8 cellular contexts compared by ENCODE assay signal in genomic region chr10:91887075-91887899, GRCh38. TPM values are rescaled to one million over a fixed set of nuclear protein-coding genes. Genes with fewer than 3 reads are reported as not detected.
A peak's percentile ranks its signal among the peaks of the same experiment; 100 is the strongest.
DNase-seq lines count a peak whose midpoint lies in the region; ATAC-seq and TF ChIP-seq lines count a peak whose summit lies in the region.

No MANE protein-coding gene starts in this region.

- peaks cover 0 to 7% of the 10 kb centered on the region in 2 donors for H3K4me1 ChIP-seq in aorta (ENCODE audit: control insufficient read depth in 1 of 2, insufficient read depth in 2 of 2, low read length in 2 of 2)

- no peaks in the 10 kb centered on the region for H3K36me3 ChIP-seq in aorta (ENCODE audit: control insufficient read depth in 1 of 2, insufficient read depth in 2 of 2, low read length in 1 of 2)

- peak; percentile 64 for ATAC-seq in aorta (ENCODE audit: low FRiP score)

- H3K4me3 Mint-ChIP-seq in IgD-negative memory B cell (peak overlapping the region; percentile 88 to 97 (median 92)), nephron progenitor cell (peak overlapping the region; percentile 77)
- H3K4me3 Mint-ChIP-seq in activated T-helper 2 cell treated with anti-CD3 and anti-CD28 coated beads, Interferon-gamma antibody, Interleukin-2, Interleukin-4, amounts not matched to agents 10 μg/mL and 5 μg/mL and 100 μg/mL, durations not matched to agents 14 hours and 24 hours and 36 hours (ENCODE audit: low read depth), result peak overlapping the region; percentile 85

- no peak for TF ChIP-seq CTCF in foreskin fibroblast (IDR thresholded peaks at IDR 0.05; ENCODE audit: low read depth, low read length)
- no peak for TF ChIP-seq CTCF in nephron progenitor cell (IDR thresholded peaks at IDR 0.05)

- WGBS in aorta, 2 donors, result 1% methylated on average over 58 to 60 of the region's 60 CpGs

- H3K36me3 Mint-ChIP-seq in IgD-negative memory B cell (peaks cover 3% of the 10 kb centered on the region), nephron progenitor cell (ENCODE audit: low read depth) (no peaks in the 10 kb centered on the region)
- no peaks in the 10 kb centered on the region for H3K36me3 Mint-ChIP-seq in activated T-helper 2 cell treated with anti-CD3 and anti-CD28 coated beads, Interferon-gamma antibody, Interleukin-2, Interleukin-4, amounts not matched to agents 10 μg/mL and 5 μg/mL and 100 μg/mL, durations not matched to agents 14 hours and 24 hours and 36 hours (ENCODE audit: low read depth)

- no peaks in the 10 kb centered on the region for H3K9me3 ChIP-seq in aorta (ENCODE audit: control insufficient read depth, low read length)

- DNase-seq in COLO829 (ENCODE audit: low spot score), result peak; percentile 22
- no peak for DNase-seq in activated T-helper 2 cell treated with anti-CD3 and anti-CD28 coated beads, Interferon-gamma antibody, Interleukin-2, Interleukin-4, amounts not matched to agents 10 μg/mL and 5 μg/mL and 100 μg/mL, durations not matched to agents 14 hours and 24 hours and 36 hours (ENCODE audit: low spot score)
- peak in 1 of 2 donors; percentile 65 for DNase-seq in foreskin fibroblast
- peak; percentile 87 for DNase-seq in nephron progenitor cell
- DNase-seq in aorta, result peak; percentile 58 to 80
- DNase-seq in GOT3 (lab: John Stamatoyannopoulos, UW), result no peak
- DNase-seq in cerebellar nuclear complex (lab: John Stamatoyannopoulos, UW), result no peak

- intact Hi-C loops in activated T-helper 2 cell treated with anti-CD3 and anti-CD28 coated beads, Interferon-gamma antibody, Interleukin-2, Interleukin-4, amounts not matched to agents 10 μg/mL and 5 μg/mL and 100 μg/mL, durations not matched to agents 14 hours and 24 hours and 36 hours (cut with micrococcal nuclease), result no loop called here
- intact Hi-C loops in aorta (cut with DNase I), result no loop called here

- H3K27ac ChIP-seq in aorta (ENCODE audit: low read depth in 1 of 2, low read length in 2 of 2), result peak overlapping the region in 1 of 2 donors; percentile 7

- H3K4me1 Mint-ChIP-seq in IgD-negative memory B cell (peaks cover 7 to 10% (median 10%) of the 10 kb centered on the region in 3 donors), nephron progenitor cell (peaks cover 81% of the 10 kb centered on the region)
- H3K4me1 Mint-ChIP-seq in activated T-helper 2 cell treated with anti-CD3 and anti-CD28 coated beads, Interferon-gamma antibody, Interleukin-2, Interleukin-4, amounts not matched to agents 10 μg/mL and 5 μg/mL and 100 μg/mL, durations not matched to agents 14 hours and 24 hours and 36 hours (ENCODE audit: low read depth), result peaks cover 7% of the 10 kb centered on the region

- H3K27ac Mint-ChIP-seq in IgD-negative memory B cell (peak overlapping the region in 1 of 3 donors; percentile 53), nephron progenitor cell (peak overlapping the region; percentile 99)
- no peak overlapping the region for H3K27ac Mint-ChIP-seq in activated T-helper 2 cell treated with anti-CD3 and anti-CD28 coated beads, Interferon-gamma antibody, Interleukin-2, Interleukin-4, amounts not matched to agents 10 μg/mL and 5 μg/mL and 100 μg/mL, durations not matched to agents 14 hours and 24 hours and 36 hours

- peaks cover 12% of the 10 kb centered on the region for H3K27me3 Mint-ChIP-seq in IgD-negative memory B cell
- H3K27me3 Mint-ChIP-seq in activated T-helper 2 cell treated with anti-CD3 and anti-CD28 coated beads, Interferon-gamma antibody, Interleukin-2, Interleukin-4, amounts not matched to agents 10 μg/mL and 5 μg/mL and 100 μg/mL, durations not matched to agents 14 hours and 24 hours and 36 hours (ENCODE audit: low read depth), result peaks cover 42% of the 10 kb centered on the region
- no peaks in the 10 kb centered on the region for H3K27me3 Mint-ChIP-seq in nephron progenitor cell (ENCODE audit: low read depth, poor library complexity)

- H3K4me3 ChIP-seq in foreskin fibroblast (ENCODE audit: low read depth in 1 of 2, low read length in 2 of 2) (peak overlapping the region; percentile 60 to 67), aorta (ENCODE audit: low read length in 2 of 2) (peak overlapping the region; percentile 18 to 60)

- H3K9me3 Mint-ChIP-seq in IgD-negative memory B cell (no peaks in the 10 kb centered on the region), nephron progenitor cell (peaks cover 4% of the 10 kb centered on the region)
- H3K9me3 Mint-ChIP-seq in activated T-helper 2 cell treated with anti-CD3 and anti-CD28 coated beads, Interferon-gamma antibody, Interleukin-2, Interleukin-4, amounts not matched to agents 10 μg/mL and 5 μg/mL and 100 μg/mL, durations not matched to agents 14 hours and 24 hours and 36 hours, result no peaks in the 10 kb centered on the region

- H3K27me3 ChIP-seq in aorta (ENCODE audit: control insufficient read depth in 1 of 2, insufficient read depth in 2 of 2, low read length in 1 of 2), result no peaks in the 10 kb centered on the region

RNA-seq across cellular contexts. Expression of gene FGFBP3, which starts 22.0 kb away (rescaled TPM):
- 2.2 TPM for polyA plus RNA-seq in IgD-negative memory B cell
- 1.8 and 2.4 TPM in 2 replicates for total RNA-seq in activated T-helper 2 cell treated with anti-CD3 and anti-CD28 coated beads, Interferon-gamma antibody, Interleukin-2, Interleukin-4, amounts not matched to agents 10 μg/mL and 5 μg/mL and 100 μg/mL, durations not matched to agents 14 hours and 24 hours and 36 hours
- 1 to 10 TPM; 1.2 to 1.7 TPM for total RNA-seq in aorta
- polyA plus RNA-seq in aorta, result 1 to 10 TPM; 1.3 to 1.5 TPM

RNA-seq across cellular contexts. Expression of gene BTAF1, which starts 36.3 kb away (rescaled TPM):
- polyA plus RNA-seq in IgD-negative memory B cell (14.5 TPM), aorta (10 to 100 TPM in 1 of 2 donors, 1 to 10 TPM in 1; 3.3 to 23.0 TPM)
- 66.0 and 68.2 TPM in 2 replicates for total RNA-seq in activated T-helper 2 cell treated with anti-CD3 and anti-CD28 coated beads, Interferon-gamma antibody, Interleukin-2, Interleukin-4, amounts not matched to agents 10 μg/mL and 5 μg/mL and 100 μg/mL, durations not matched to agents 14 hours and 24 hours and 36 hours
- 10 to 100 TPM; 45.2 to 48.2 TPM for total RNA-seq in aorta

Comparison
In these comparisons a context has a peak if more than half of its experiments do, and no peak if none do; other contexts are left out.
1. DNase-seq: peak in COLO829 (single experiment), nephron progenitor cell (single experiment) and aorta (2 of 2); none in activated T-helper 2 cell treated with anti-CD3 and anti-CD28 coated beads, Interferon-gamma antibody, Interleukin-2, Interleukin-4, amounts not matched to agents 10 μg/mL and 5 μg/mL and 100 μg/mL, durations not matched to agents 14 hours and 24 hours and 36 hours (single experiment), GOT3 (single experiment) and cerebellar nuclear complex (0 of 2).
2. Peak in every context shown above with its lines, with median percentiles within 50 percentile points of each other: H3K4me3 Mint-ChIP-seq.